8 cellular contexts compared by ENCODE assay signal in genomic region chr1:153921080-153921802, GRCh38. TPM values are rescaled to one million over a fixed set of nuclear protein-coding genes. Genes with fewer than 3 reads are reported as not detected.
DNase-seq lines count a peak whose midpoint lies in the region; ATAC-seq, FAIRE-seq and TF ChIP-seq lines count a peak whose summit lies in the region.

No MANE protein-coding gene starts in this region.

- H2BK5ac ChIP-seq in IMR-90 (ENCODE audit: low read depth, low read length, poor library complexity, severe bottlenecking) = no peak overlapping the region

- no peak overlapping the region for H4K8ac ChIP-seq in IMR-90 (ENCODE audit: low read depth in 2 of 2, low read length in 2 of 2)

- no peak overlapping the region for H3K18ac ChIP-seq in IMR-90 (ENCODE audit: low read depth, low read length)

- TF ChIP-seq POLR2A in A549 (IDR thresholded peaks at IDR 0.05; ENCODE audit: low read length) = no peak
- TF ChIP-seq POLR2A in IMR-90 (IDR thresholded peaks at IDR 0.05; ENCODE audit: low read depth, low read length) = no peak

- DNase-seq in A549 (ENCODE audit: low read depth in 1 of 2, low spot score in 1 of 2) (no peak), IMR-90 (no peak), NCI-H2171 treated with DMSO at 0.1 percent for 48 hours (lab: John Stamatoyannopoulos, UW) (no peak), NCI-H2107 treated with DMSO at 0.1 percent for 48 hours (lab: John Stamatoyannopoulos, UW; ENCODE audit: unreplicated experiment) (no peak)
- no peak for DNase-seq in central memory CD8-positive, alpha-beta T cell (ENCODE audit: low spot score in 2 of 2)

- no peak for FAIRE-seq in A549 (lab: Jason Lieb, UNC)

- peak overlapping the region; percentile 94 for H2AK9ac ChIP-seq in IMR-90 (replicated peaks; ENCODE audit: low read depth, low read length, poor library complexity)

- no peak overlapping the region for H2BK20ac ChIP-seq in IMR-90 (ENCODE audit: low read depth, low read length)

- intact Hi-C loops in IMR-90 (cut with micrococcal nuclease) = loop anchor here (2.0 to 10.0 kb wide), 3 partner anchors 39 to 126 kb away; no protein-coding TSS in a partner anchor

- peak overlapping the region; percentile 64 for H3K9ac ChIP-seq in IMR-90 (ENCODE audit: low read depth, low read length)
- peak overlapping the region; percentile 58 for H3K9ac ChIP-seq in muscle layer of colon (ENCODE audit: low read length)

- H3K27me3 Mint-ChIP-seq in central memory CD8-positive, alpha-beta T cell = no peaks in the 10 kb centered on the region

- no peaks in the 10 kb centered on the region for H3K36me3 ChIP-seq in IMR-90 (ENCODE audit: control insufficient read depth, insufficient read depth, low read length)
- peaks cover 3% of the 10 kb centered on the region for H3K36me3 ChIP-seq in muscle layer of colon (ENCODE audit: insufficient read depth, low read length)

- BruUV-seq in IMR-90 (replicated peaks; lab: Mats Ljungman, UMichigan) = no TSS peak

- peak overlapping the region; percentile 88 to 98; a peak in 4 of 6 replicates for H3K27ac ChIP-seq in A549
- H3K27ac ChIP-seq in IMR-90 (ENCODE audit: insufficient read depth, low read length) = peak overlapping the region; percentile 72; the same call in 1 of the 2 replicates
- no peak overlapping the region for H3K27ac ChIP-seq in muscle layer of colon (ENCODE audit: low read depth, low read length)

- no peak overlapping the region for H2BK120ac ChIP-seq in IMR-90 (ENCODE audit: low read depth, low read length)

- no peak overlapping the region for H2AK5ac ChIP-seq in IMR-90 (ENCODE audit: low read depth, low read length)

- no peaks in the 10 kb centered on the region for H3K9me3 Mint-ChIP-seq in central memory CD8-positive, alpha-beta T cell

- CTCF ChIA-PET in A549 (lab: Yijun Ruan, JAX) (interaction anchor here (0.5 to 4.5 kb wide), 13 partner anchors 22 to 229 kb away, joined by 3 to 15 read pairs (median 3); partner anchors contain the start of gene DENND4B), IMR-90 (lab: Yijun Ruan, JAX) (interaction anchor here (1.3 kb wide), 1 partner anchor 10 kb away, joined by 3 read pairs; no protein-coding TSS in a partner anchor)

- peak overlapping the region; percentile 62 for H3K14ac ChIP-seq in IMR-90 (replicated peaks; ENCODE audit: low read depth, low read length)

- 60% methylated on average over 3 of the region's 3 CpGs for WGBS in A549 (ENCODE audit: missing lambda C conversion rate)
- no CpG with 5 or more reads among the region's 3 CpGs for WGBS in IMR-90 (ENCODE audit: extremely low coverage in 2 of 2, insufficient read length in 1 of 2), 2 experiments

- H4K20me1 ChIP-seq in IMR-90 (ENCODE audit: insufficient read depth, low read length) = peaks cover 49% of the 10 kb centered on the region

- TF ChIP-seq EP300 in A549 (IDR thresholded peaks at IDR 0.05) = no peak

- in situ Hi-C loops in IMR-90 (cut with MboI; ENCODE audit: low sequenced_read_pairs) = no loop called here

- H3K56ac ChIP-seq in IMR-90 (ENCODE audit: extremely low read depth, insufficient read depth, low read length) = no peak overlapping the region

- H3K4me3 ChIP-seq in A549 (peak overlapping the region; percentile 80), IMR-90 (ENCODE audit: insufficient read depth, low read depth, low read length) (peak overlapping the region; percentile 89), muscle layer of colon (ENCODE audit: low read depth in 1 of 2, low read length in 2 of 2) (peak overlapping the region; percentile 60 to 61)

- peak overlapping the region; percentile 75 for H2AFZ ChIP-seq in IMR-90 (replicated peaks; ENCODE audit: low read length, poor library complexity)

- peak overlapping the region; percentile 94; the same call in 1 of the 2 replicates for H3K23ac ChIP-seq in IMR-90 (ENCODE audit: low read depth, low read length)

- H4K91ac ChIP-seq in IMR-90 (ENCODE audit: insufficient read depth, low read depth, low read length) = no peak overlapping the region

- no peak overlapping the region for H4K5ac ChIP-seq in IMR-90 (ENCODE audit: low read depth, low read length)

- peaks cover 11 to 59% of the 10 kb centered on the region in 2 experiments; a peak in 3 of 4 replicates for H3K79me1 ChIP-seq in IMR-90 (ENCODE audit: low read depth in 1 of 2, low read length in 2 of 2)

- no peaks in the 10 kb centered on the region for H3K27me3 ChIP-seq in IMR-90 (ENCODE audit: control insufficient read depth, insufficient read depth, low read length)
- no peaks in the 10 kb centered on the region for H3K27me3 ChIP-seq in muscle layer of colon (ENCODE audit: control insufficient read depth in 1 of 2, insufficient read depth in 2 of 2, low read length in 2 of 2)

- peak overlapping the region; percentile 72 for H3K4me2 ChIP-seq in A549
- H3K4me2 ChIP-seq in IMR-90 (ENCODE audit: low read depth, low read length) = peak overlapping the region; percentile 82

- no peak for TF ChIP-seq RAD21 in A549 (conservative IDR thresholded peaks at IDR 0.05 in 1 of 2, IDR thresholded peaks at IDR 0.05 in 1 of 2)
- TF ChIP-seq RAD21 in IMR-90 (IDR thresholded peaks at IDR 0.05; ENCODE audit: low read length) = no peak

- no peak for ATAC-seq in A549
- ATAC-seq in IMR-90 (ENCODE audit: low read depth) = no peak
- ATAC-seq in central memory CD8-positive, alpha-beta T cell (replicated peaks; ENCODE audit: extremely low read depth, poor library complexity, severe bottlenecking) = no peak
- ATAC-seq in HG03039 (IDR thresholded peaks at IDR 0.05; ENCODE audit: unreplicated experiment) = no peak
- ATAC-seq in GM21367 (IDR thresholded peaks at IDR 0.05; ENCODE audit: unreplicated experiment) = no peak

- H3K4me1 ChIP-seq in A549 (peaks cover 24% of the 10 kb centered on the region), IMR-90 (ENCODE audit: control insufficient read depth, insufficient read depth, low read length) (peaks cover 11% of the 10 kb centered on the region), muscle layer of colon (ENCODE audit: insufficient read depth, low read length) (peaks cover 35% of the 10 kb centered on the region)

- H3K9me3 ChIP-seq in A549 = no peaks in the 10 kb centered on the region
- no peaks in the 10 kb centered on the region for H3K9me3 ChIP-seq in IMR-90 (ENCODE audit: control insufficient read depth, insufficient read depth, low read length)
- no peaks in the 10 kb centered on the region for H3K9me3 ChIP-seq in muscle layer of colon (ENCODE audit: low read length)

- H3K27ac Mint-ChIP-seq in central memory CD8-positive, alpha-beta T cell (ENCODE audit: low read depth) = peak overlapping the region; percentile 97

- TF ChIP-seq CTCF in A549 (IDR thresholded peaks at IDR 0.05) (no peak), IMR-90 (conservative IDR thresholded peaks at IDR 0.05; ENCODE audit: low read depth, low read length) (no peak)

- peak overlapping the region; percentile 80 for H3K4me3 Mint-ChIP-seq in central memory CD8-positive, alpha-beta T cell

- POLR2A ChIA-PET in A549 (lab: Yijun Ruan, JAX) (no interaction called here), IMR-90 (lab: Charles Lee; ENCODE audit: unreplicated experiment) (no interaction called here)

- dilution Hi-C loops in IMR-90 (cut with HindIII; ENCODE audit: low sequenced_read_pairs, unreplicated experiment) = loop anchor here (25.0 kb wide), 1 partner anchor 109 kb away; no protein-coding TSS in a partner anchor

- H3K4me1 Mint-ChIP-seq in central memory CD8-positive, alpha-beta T cell = peaks cover 58% of the 10 kb centered on the region

- H3K9me1 ChIP-seq in IMR-90 (ENCODE audit: insufficient read depth, low read length) = 0 out of 2 replicates have a peak, but pooled peaks cover 9% of the 10 kb centered on the region

- H3K36me3 Mint-ChIP-seq in central memory CD8-positive, alpha-beta T cell (ENCODE audit: insufficient read depth) = peaks cover 22% of the 10 kb centered on the region

- H3K4ac ChIP-seq in IMR-90 (ENCODE audit: low read depth, low read length) = no peak overlapping the region

- no peak overlapping the region for H2BK15ac ChIP-seq in IMR-90 (ENCODE audit: low read depth, low read length)

RNA-seq across cellular contexts. Expression of gene GATAD2B, which starts 1.5 kb away (rescaled TPM):
- polyA plus RNA-seq in A549 (2011; rRNA removed) (4.9 and 11.5 TPM in 2 replicates), A549 (2017; fragmentation: RNase III; extraction: RNeasy Plus Mini Kit Qiagen cat#74134 plus additional on column Dnase treatment) (7.2 to 8.9 TPM (median 8.2 TPM) in 3 replicates), IMR-90 (2012; rRNA removed) (6.1 and 6.2 TPM in 2 replicates)
- 3.1 and 4.9 TPM in 2 replicates for polyA plus RNA-seq in A549 (2012; cell fraction: cytosol; rRNA removed)
- polyA plus RNA-seq in A549 (2012; cell fraction: nucleus; rRNA removed) = 5.6 and 6.4 TPM in 2 replicates
- 21.4 and 32.9 TPM in 2 replicates for polyA minus RNA-seq in A549 (2011; rRNA and poly(A)+ RNA removed)
- 3.8 and 5.6 TPM in 2 replicates for total RNA-seq in IMR-90 (2012; rRNA removed)
- polyA plus RNA-seq in IMR-90 (2012; cell fraction: cytosol; rRNA removed) = 3.1 and 3.6 TPM in 2 replicates
- polyA plus RNA-seq in IMR-90 (2012; cell fraction: nucleus; rRNA removed; ENCODE audit: low replicate concordance) = 5.0 and 9.7 TPM in 2 replicates

RNA-seq across cellular contexts. Expression of gene DENND4B, which starts 25.3 kb away (rescaled TPM):
- polyA plus RNA-seq in A549 (2011; rRNA removed) (18.7 and 24.1 TPM in 2 replicates), A549 (2017; fragmentation: RNase III; extraction: RNeasy Plus Mini Kit Qiagen cat#74134 plus additional on column Dnase treatment) (37.0 to 44.0 TPM (median 43.3 TPM) in 3 replicates), IMR-90 (2012; rRNA removed) (25.2 and 33.3 TPM in 2 replicates)
- polyA plus RNA-seq in A549 (2012; cell fraction: cytosol; rRNA removed) = 35.9 and 47.7 TPM in 2 replicates
- 219 and 307 TPM in 2 replicates for polyA plus RNA-seq in A549 (2012; cell fraction: nucleus; rRNA removed)
- 32.5 and 43.4 TPM in 2 replicates for polyA minus RNA-seq in A549 (2011; rRNA and poly(A)+ RNA removed)
- 1.8 and 2.5 TPM in 2 replicates for total RNA-seq in IMR-90 (2012; rRNA removed)
- 9.4 and 13.8 TPM in 2 replicates for polyA plus RNA-seq in IMR-90 (2012; cell fraction: cytosol; rRNA removed)
- 117 and 252 TPM in 2 replicates for polyA plus RNA-seq in IMR-90 (2012; cell fraction: nucleus; rRNA removed; ENCODE audit: low replicate concordance)

RNA-seq across cellular contexts. Expression of gene CRTC2, which starts 37.2 kb away (rescaled TPM):
- polyA plus RNA-seq in A549 (2011; rRNA removed) (19.7 and 23.9 TPM in 2 replicates), A549 (2017; fragmentation: RNase III; extraction: RNeasy Plus Mini Kit Qiagen cat#74134 plus additional on column Dnase treatment) (19.1 to 22.3 TPM (median 21.6 TPM) in 3 replicates), IMR-90 (2012; rRNA removed) (20.1 and 22.2 TPM in 2 replicates)
- 18.3 and 23.3 TPM in 2 replicates for polyA plus RNA-seq in A549 (2012; cell fraction: cytosol; rRNA removed)
- 48.0 and 61.6 TPM in 2 replicates for polyA plus RNA-seq in A549 (2012; cell fraction: nucleus; rRNA removed)
- 55.1 and 61.7 TPM in 2 replicates for polyA minus RNA-seq in A549 (2011; rRNA and poly(A)+ RNA removed)
- 1.9 and 2.7 TPM in 2 replicates for total RNA-seq in IMR-90 (2012; rRNA removed)
- polyA plus RNA-seq in IMR-90 (2012; cell fraction: cytosol; rRNA removed) = 12.2 and 16.7 TPM in 2 replicates
- polyA plus RNA-seq in IMR-90 (2012; cell fraction: nucleus; rRNA removed; ENCODE audit: low replicate concordance) = 59.1 and 73.2 TPM in 2 replicates

RNA-seq across cellular contexts. Expression of gene SLC39A1, which starts 42.1 kb away (rescaled TPM):
- polyA plus RNA-seq in A549 (2011; rRNA removed) (80.6 and 90.8 TPM in 2 replicates), A549 (2017; fragmentation: RNase III; extraction: RNeasy Plus Mini Kit Qiagen cat#74134 plus additional on column Dnase treatment) (95.6 to 108 TPM (median 104 TPM) in 3 replicates), IMR-90 (2012; rRNA removed) (84.6 and 89.1 TPM in 2 replicates)
- 87.4 and 122 TPM in 2 replicates for polyA plus RNA-seq in A549 (2012; cell fraction: cytosol; rRNA removed)
- 92.1 and 95.1 TPM in 2 replicates for polyA plus RNA-seq in A549 (2012; cell fraction: nucleus; rRNA removed)
- polyA minus RNA-seq in A549 (2011; rRNA and poly(A)+ RNA removed) = 58.9 and 67.1 TPM in 2 replicates
- total RNA-seq in IMR-90 (2012; rRNA removed) = 94.7 and 97.7 TPM in 2 replicates
- polyA plus RNA-seq in IMR-90 (2012; cell fraction: cytosol; rRNA removed) = 74.5 and 89.4 TPM in 2 replicates
- 31.1 and 43.6 TPM in 2 replicates for polyA plus RNA-seq in IMR-90 (2012; cell fraction: nucleus; rRNA removed; ENCODE audit: low replicate concordance)

RNA-seq across cellular contexts. Expression of gene CREB3L4, which starts 46.5 kb away (rescaled TPM):
- polyA plus RNA-seq in A549 (2011; rRNA removed) (14.3 and 18.0 TPM in 2 replicates), A549 (2017; fragmentation: RNase III; extraction: RNeasy Plus Mini Kit Qiagen cat#74134 plus additional on column Dnase treatment) (6.5 to 11.7 TPM (median 10.1 TPM) in 3 replicates), IMR-90 (2012; rRNA removed) (8.3 and 9.8 TPM in 2 replicates)
- 13.4 and 15.5 TPM in 2 replicates for polyA plus RNA-seq in A549 (2012; cell fraction: cytosol; rRNA removed)
- 20.4 and 22.4 TPM in 2 replicates for polyA plus RNA-seq in A549 (2012; cell fraction: nucleus; rRNA removed)
- polyA minus RNA-seq in A549 (2011; rRNA and poly(A)+ RNA removed) = 13.2 and 17.2 TPM in 2 replicates
- total RNA-seq in IMR-90 (2012; rRNA removed) = 4.4 and 6.5 TPM in 2 replicates
- 5.0 and 5.8 TPM in 2 replicates for polyA plus RNA-seq in IMR-90 (2012; cell fraction: cytosol; rRNA removed)
- 21.0 and 21.3 TPM in 2 replicates for polyA plus RNA-seq in IMR-90 (2012; cell fraction: nucleus; rRNA removed; ENCODE audit: low replicate concordance)
